In genomic region chr14:102711207-102711606, GRCh38 we compare ENCODE assay signal across 21 cellular contexts.
DNase-seq lines count a peak whose midpoint lies in the region; ATAC-seq, FAIRE-seq and TF ChIP-seq lines count a peak whose summit lies in the region.
"Had no signal": no experiment of that assay in that cellular context is flagged by ENCODE, and none has a peak within 500 bp of the region (broad histone marks: within the 10 kb centered on the region; RNA-seq: fewer than 3 reads in every experiment).

No MANE protein-coding gene starts in this region.

- H3K4me1 ChIP-seq in HepG2 (ENCODE audit: insufficient read depth, low read length) (no peaks in the 10 kb centered on the region), right lobe of liver (no peaks in the 10 kb centered on the region), PC-3 (ENCODE audit: insufficient read depth, low read length) (no peaks in the 10 kb centered on the region)
- H3K4me1 ChIP-seq: HAP-1 had no signal

- no peak for ATAC-seq in HepG2
- ATAC-seq in right lobe of liver: no peak
- no peak for ATAC-seq in PC-3
- no peak for ATAC-seq in HG03025 (IDR thresholded peaks at IDR 0.05; ENCODE audit: low FRiP score, unreplicated experiment)
- no peak for ATAC-seq in GM18867 (IDR thresholded peaks at IDR 0.05; ENCODE audit: unreplicated experiment)
- ATAC-seq: K562 had no signal

- WGBS in HepG2 (ENCODE audit: low lambda C conversion rate): 97% methylated on average over 5 of the region's 6 CpGs
- 83% methylated on average over 2 of the region's 6 CpGs for WGBS in right lobe of liver (ENCODE audit: insufficient coverage, low coverage, low lambda C conversion rate, missing lambda C conversion rate)

- peaks cover 10 to 61% of the 10 kb centered on the region in 2 experiments for H3K36me3 ChIP-seq in HepG2 (replicated peaks in 1 of 2; ENCODE audit: control insufficient read depth in 1 of 2, insufficient read depth in 2 of 2, low read length in 2 of 2)
- H3K36me3 ChIP-seq in right lobe of liver: peaks cover 0 to 34% (median 7%) of the 10 kb centered on the region in 4 donors
- H3K36me3 ChIP-seq in PC-3 (ENCODE audit: low read depth, low read length): peaks cover 26% of the 10 kb centered on the region

- in situ Hi-C loops in HepG2 (cut with HindIII; ENCODE audit: extremely low pct_ligation_motif_present, low pct_unique_long_range_greater_than_20kb): no loop called here

- H2AFZ ChIP-seq in HepG2 (ENCODE audit: low read length): no peak overlapping the region
- H2AFZ ChIP-seq in PC-3 (ENCODE audit: low read length): no peak overlapping the region

- H3K9me3 ChIP-seq in HepG2 (ENCODE audit: low read length): no peaks in the 10 kb centered on the region
- no peaks in the 10 kb centered on the region for H3K9me3 ChIP-seq in right lobe of liver
- no peaks in the 10 kb centered on the region for H3K9me3 ChIP-seq in PC-3 (ENCODE audit: low read length)
- H3K9me3 ChIP-seq: HAP-1 had no signal

- H4K20me1 ChIP-seq in HepG2 (ENCODE audit: insufficient read depth, low read length) (no peaks in the 10 kb centered on the region), PC-3 (ENCODE audit: low read length) (no peaks in the 10 kb centered on the region)

- DNase-seq in HepG2 (ENCODE audit: low spot score): no peak
- no peak for DNase-seq in right lobe of liver
- DNase-seq in PC-3: no peak
- no peak for DNase-seq in choroid plexus epithelial cell (ENCODE audit: low read depth)
- no peak for DNase-seq in ureter (ENCODE audit: low spot score)
- DNase-seq in DMS 273 treated with DMSO at 0.1 percent for 48 hours (lab: John Stamatoyannopoulos, UW): no peak
- DNase-seq: C1 segment of cervical spinal cord; CD8-positive, alpha-beta memory T cell; DMS79 treated with DMSO at 0.1 percent for 48 hours; NCI-H1092 treated with DMSO at 0.1 percent for 48 hours; NCI-H1694; NCI-H2081 treated with DMSO at 0.1 percent for 48 hours; NCI-H2227 treated with DMSO at 0.1 percent for 48 hours; NCI-H524; Right ventricle myocardium superior; T-helper 1 cell had no signal

- no peak overlapping the region for H3K4me2 ChIP-seq in HepG2 (ENCODE audit: low read depth, low read length)
- H3K4me2 ChIP-seq in PC-3 (ENCODE audit: low read length): no peak overlapping the region

- no peak overlapping the region for H3K9ac ChIP-seq in HepG2 (ENCODE audit: insufficient read depth, low read depth, low read length)
- no peak overlapping the region for H3K9ac ChIP-seq in PC-3 (ENCODE audit: low read length)

- H3K79me2 ChIP-seq in HepG2 (ENCODE audit: insufficient read depth, low read length) (no peaks in the 10 kb centered on the region), PC-3 (ENCODE audit: low read length) (no peaks in the 10 kb centered on the region)

- TF ChIP-seq EP300 in HepG2 (IDR thresholded peaks at IDR 0.05; ENCODE audit: low read depth in 2 of 2, low read length in 2 of 2): no peak
- TF ChIP-seq EP300 in HepG2 (CRISPR knock-in tag; IDR thresholded peaks at IDR 0.05; ENCODE audit: borderline replicate concordance): no peak

- intact Hi-C loops in HepG2 (cut with micrococcal nuclease; ENCODE audit: unreplicated experiment): no loop called here
- intact Hi-C loops in right lobe of liver (cut with DNase I): no loop called here
- intact Hi-C loops in PC-3 (cut with micrococcal nuclease): no loop called here

- H3K27me3 ChIP-seq in HepG2 (ENCODE audit: control insufficient read depth in 1 of 2, insufficient read depth in 2 of 2, low read length in 2 of 2) (no peaks in the 10 kb centered on the region), right lobe of liver (no peaks in the 10 kb centered on the region), PC-3 (ENCODE audit: low read length) (no peaks in the 10 kb centered on the region)

- H3K27ac ChIP-seq in HepG2 (ENCODE audit: extremely low read length, insufficient read depth, low read length): no peak overlapping the region
- H3K27ac ChIP-seq in right lobe of liver: no peak overlapping the region
- no peak overlapping the region for H3K27ac ChIP-seq in PC-3 (ENCODE audit: low read length)

- no peak for TF ChIP-seq RAD21 in HepG2 (CRISPR knock-in tag; IDR thresholded peaks at IDR 0.05)

- POLR2A ChIA-PET in HepG2 (lab: Yijun Ruan, JAX) (no interaction called here), PC-3 (lab: Charles Lee; ENCODE audit: unreplicated experiment) (no interaction called here)

- TF ChIP-seq POLR2A in HepG2 (IDR thresholded peaks at IDR 0.05; ENCODE audit: insufficient read depth in 1 of 2, low read depth in 2 of 2, low read length in 2 of 2) (no peak), right lobe of liver (IDR thresholded peaks at IDR 0.05) (no peak)

- H3K4me3 ChIP-seq in HepG2 (replicated peaks in 1 of 3; ENCODE audit: insufficient read depth in 1 of 3, low read depth in 2 of 3, low read length in 3 of 3) (no peak overlapping the region), right lobe of liver (no peak overlapping the region), PC-3 (ENCODE audit: low read length) (no peak overlapping the region), choroid plexus epithelial cell (ENCODE audit: low read depth, low read length) (no peak overlapping the region)
- H3K4me3 ChIP-seq: HAP-1, K562 had no signal

- BruUV-seq in HepG2 (replicated peaks; lab: Mats Ljungman, UMichigan) (TSS peak; percentile 19), PC-3 (replicated peaks; lab: Mats Ljungman, UMichigan) (TSS peak; percentile 11)

- no peak for FAIRE-seq in HepG2 (lab: Jason Lieb, UNC)
- FAIRE-seq: GM19239, K562 had no signal

- no peaks in the 10 kb centered on the region for H3K9me2 ChIP-seq in PC-3 (replicated peaks; ENCODE audit: low read length)

- CTCF ChIA-PET in HepG2 (lab: Yijun Ruan, JAX; ENCODE audit: low intra/inter-chr PET ratio, low total read pairs): no interaction called here
- CTCF ChIA-PET in PC-3 (lab: Charles Lee): no interaction called here

- TF ChIP-seq CTCF in HepG2 (CRISPR knock-in tag; IDR thresholded peaks at IDR 0.05) (no peak), right lobe of liver (IDR thresholded peaks at IDR 0.05) (no peak), PC-3 (conservative IDR thresholded peaks at IDR 0.05; ENCODE audit: low read depth, low read length) (no peak), choroid plexus epithelial cell (conservative IDR thresholded peaks at IDR 0.05; ENCODE audit: low read depth, low read length) (peak; percentile 5)

- H3F3A ChIP-seq in PC-3 (ENCODE audit: low read length, unreplicated experiment): no peaks in the 10 kb centered on the region

TF ChIP-seq in HepG2, 621 proteins besides CTCF, POLR2A, EP300 and RAD21:
- TF ChIP-seq KMT2A (CRISPR knock-in tag; IDR thresholded peaks at IDR 0.05) (no peak), ATF7 (IDR thresholded peaks at IDR 0.05) (no peak), ATF7 (CRISPR knock-in tag; IDR thresholded peaks at IDR 0.05) (no peak), POLR2AphosphoS5 (IDR thresholded peaks at IDR 0.05; ENCODE audit: low read depth, low read length) (no peak), ZNF639 (CRISPR knock-in tag; conservative IDR thresholded peaks at IDR 0.05) (no peak), GMEB2 (CRISPR knock-in tag; IDR thresholded peaks at IDR 0.05; ENCODE audit: low read depth) (no peak), ZNF30 (CRISPR knock-in tag; IDR thresholded peaks at IDR 0.05) (no peak), HOXA7 (CRISPR knock-in tag; IDR thresholded peaks at IDR 0.05) (no peak), MATR3 (CRISPR knock-in tag; IDR thresholded peaks at IDR 0.05) (no peak)
TF ChIP-seq in HepG2: peak in this region for 0.
